In genomic region chrX:139920306-139920705, GRCh38 we compare ENCODE assay signal across 32 cellular contexts. TPM values are rescaled to one million over a fixed set of nuclear protein-coding genes. Genes with fewer than 3 reads are reported as not detected.
"Had no signal": no experiment of that assay in that cellular context is flagged by ENCODE, and none has a peak within 500 bp of the region (broad histone marks: within the 10 kb centered on the region; RNA-seq: fewer than 3 reads in every experiment).

No MANE protein-coding gene starts in this region.

- H3K4me2 ChIP-seq: KMS-11, SK-N-SH had no signal

- H3K9me3 ChIP-seq: SJCRH30, SK-N-SH had no signal

- H3K9me3 Mint-ChIP-seq: activated CD8-positive, alpha-beta T cell treated with anti-CD3 and anti-CD28 coated beads for 36 hours; activated naive CD4-positive, alpha-beta T cell treated with anti-CD3 and anti-CD28 coated beads, Interleukin-2, amount 50 U/mL, for 72 hours; activated T-helper 1 cell treated with anti-CD3 and anti-CD28 coated beads, Interleukin-12 subunit alpha, Interleukin-12 subunit beta, Interleukin-2, Interleukin-4 antibody, amounts not matched to agents 30 ng/mL and 10 ng/mL and 1 ng/mL, durations not matched to agents 14 hours and 24 hours and 36 hours had no signal

- H3K4me3 ChIP-seq: SJCRH30 had no signal

- H3K27ac ChIP-seq: KMS-11, SJCRH30, WERI-Rb-1 had no signal

- H3K9ac ChIP-seq: KMS-11, SK-N-SH had no signal

- H3K4me3 Mint-ChIP-seq: activated CD4-positive, alpha-beta T cell treated with anti-CD3 and anti-CD28 coated beads for 36 hours; activated CD8-positive, alpha-beta T cell treated with anti-CD3 and anti-CD28 coated beads for 36 hours; activated T-helper 1 cell treated with anti-CD3 and anti-CD28 coated beads, Interleukin-12 subunit alpha, Interleukin-12 subunit beta, Interleukin-2, Interleukin-4 antibody, amounts not matched to agents 30 ng/mL and 10 ng/mL and 1 ng/mL, durations not matched to agents 14 hours and 24 hours and 36 hours had no signal

- DNase-seq: activated CD4-positive, alpha-beta T cell treated with anti-CD3 and anti-CD28 coated beads for 36 hours; activated CD8-positive, alpha-beta memory T cell treated with anti-CD3 and anti-CD28 coated beads, Interleukin-2, amount 50 U/mL, for 4 hours; activated CD8-positive, alpha-beta T cell treated with anti-CD3 and anti-CD28 coated beads for 36 hours; activated effector memory CD4-positive, alpha-beta T cell treated with anti-CD3 and anti-CD28 coated beads, Interleukin-2, amount 50 U/mL, for 16 hours; activated naive CD4-positive, alpha-beta T cell treated with Interleukin-2 at 50 U/mL for 16 hours; anterior cingulate cortex; NCI-H1092; NCI-H1417 treated with DMSO at 0.1 percent for 48 hours; NCI-H1694; NCI-H2029; NCI-H2107; NCI-H2171 treated with DMSO at 0.1 percent for 48 hours; NCI-H226; NCI-H510A; NCI-H526 treated with DMSO at 0.1 percent for 48 hours; NCI-H82; RPMI8226; SJCRH30; SK-N-SH; T-helper 1 cell; WERI-Rb-1 had no signal

- H3K27me3 Mint-ChIP-seq: activated CD4-positive, alpha-beta T cell treated with anti-CD3 and anti-CD28 coated beads for 36 hours; activated CD8-positive, alpha-beta T cell treated with anti-CD3 and anti-CD28 coated beads for 36 hours; IgD-negative memory B cell had no signal

- H3K4me1 ChIP-seq: SJCRH30 had no signal

- H3K36me3 ChIP-seq: SJCRH30, WERI-Rb-1 had no signal

- ATAC-seq: activated CD8-positive, alpha-beta T cell treated with anti-CD3 and anti-CD28 coated beads for 36 hours; activated naive CD4-positive, alpha-beta T cell treated with anti-CD3 and anti-CD28 coated beads, Interleukin-2, amount 50 U/mL, for 72 hours; Panc1; Right ventricle myocardium inferior had no signal

- H3K27me3 ChIP-seq: SJCRH30 had no signal

- H3K27ac Mint-ChIP-seq: activated CD4-positive, alpha-beta T cell treated with anti-CD3 and anti-CD28 coated beads for 36 hours; activated CD8-positive, alpha-beta T cell treated with anti-CD3 and anti-CD28 coated beads for 36 hours; activated T-helper 1 cell treated with anti-CD3 and anti-CD28 coated beads, Interleukin-12 subunit alpha, Interleukin-12 subunit beta, Interleukin-2, Interleukin-4 antibody, amounts not matched to agents 30 ng/mL and 10 ng/mL and 1 ng/mL, durations not matched to agents 14 hours and 24 hours and 36 hours; IgD-negative memory B cell had no signal

RNA-seq across cellular contexts. Expression of gene CXorf66, which starts 45.0 kb away (rescaled TPM):
- total RNA-seq: activated CD4-positive, alpha-beta T cell treated with anti-CD3 and anti-CD28 coated beads for 36 hours; activated CD8-positive, alpha-beta T cell treated with anti-CD3 and anti-CD28 coated beads for 36 hours; activated naive CD4-positive, alpha-beta T cell treated with anti-CD3 and anti-CD28 coated beads, Interleukin-2, amount 50 U/mL, for 72 hours; activated T-helper 1 cell treated with anti-CD3 and anti-CD28 coated beads, Interleukin-12 subunit alpha, Interleukin-12 subunit beta, Interleukin-2, Interleukin-4 antibody, amounts not matched to agents 30 ng/mL and 10 ng/mL and 1 ng/mL, durations not matched to agents 14 hours and 24 hours and 36 hours; cardiac septum; MCF 10A; OCI-LY7; Right ventricle myocardium inferior; SJCRH30; T-helper 2 cell treated with Interferon-gamma antibody and Interleukin-4, amounts not matched to agents 100 ng/mL and 5 ng/mL, for 36 hours had no signal
- polyA plus RNA-seq: adipose tissue, IgD-negative memory B cell, SK-N-SH had no signal
